In genomic region chr16:88811850-88812736, GRCh38 we compare ENCODE assay signal across 8 cellular contexts. TPM values are rescaled to one million over a fixed set of nuclear protein-coding genes. Genes with fewer than 3 reads are reported as not detected.
DNase-seq lines count a peak whose midpoint lies in the region; ATAC-seq and TF ChIP-seq lines count a peak whose summit lies in the region.

TSS of gene APRT (minus strand) at chr16:88811928. CDS start at chr16:88811899, 29 bp downstream.

- peaks cover 2% of the 10 kb centered on the region; the same call in 1 of the 2 replicates for H3K36me3 ChIP-seq in KMS-11 (ENCODE audit: insufficient read depth)
- H3K36me3 ChIP-seq in esophagus muscularis mucosa: peaks cover 0 to 28% (median 24%) of the 10 kb centered on the region in 4 donors

- WGBS in esophagus muscularis mucosa: 1% methylated on average over 5 of the region's 83 CpGs

- H3K9ac ChIP-seq in KMS-11: peak within 1 kb of the TSS; percentile 96

- TF ChIP-seq EP300 in esophagus muscularis mucosa (IDR thresholded peaks at IDR 0.05): no peak

- H3K4me3 ChIP-seq in KMS-11 (IDR thresholded peaks at IDR 0.05; ENCODE audit: insufficient read depth, low read depth, low read length) (no peak within 1 kb of the TSS), esophagus muscularis mucosa (peak within 1 kb of the TSS; percentile 77 to 90 (median 81))

- intact Hi-C loops in esophagus muscularis mucosa (cut with DNase I): loop anchor here (2.0 to 10.0 kb wide), 2 partner anchors 45 to 363 kb away; partner anchors contain the start of genes CDH15, GALNS and TRAPPC2L

- ATAC-seq in GM21737 (IDR thresholded peaks at IDR 0.05; ENCODE audit: unreplicated experiment): peak; percentile 65

- DNase-seq in DMS79 treated with DMSO at 0.1 percent for 48 hours (lab: John Stamatoyannopoulos, UW) (peak; percentile 61), esophagus muscularis mucosa (ENCODE audit: extremely low spot score) (peak; percentile 99), myocyte (ENCODE audit: low read depth) (peak; percentile 92)
- DNase-seq in activated T-cell treated with anti-CD3 and anti-CD28 coated beads, Interleukin-2, amount 50 U/mL, for 48 hours: peak; percentile 99 to 100
- peak; percentile 90 to 93 for DNase-seq in stimulated activated CD8-positive, alpha-beta memory T cell treated with anti-CD3 and anti-CD28 coated beads, Interleukin-7, amount 100 ng/mL, for 4 hours (ENCODE audit: low read depth in 2 of 2)

- H3K27me3 ChIP-seq in KMS-11 (ENCODE audit: insufficient read depth, low read depth): no peaks in the 10 kb centered on the region
- H3K27me3 ChIP-seq in esophagus muscularis mucosa: no peaks in the 10 kb centered on the region

- no peaks in the 10 kb centered on the region for H4K20me1 ChIP-seq in KMS-11 (ENCODE audit: insufficient read depth)

- H3K79me2 ChIP-seq in KMS-11 (ENCODE audit: insufficient read depth, low read depth): peaks cover 30% of the 10 kb centered on the region

- peak; percentile 33 for TF ChIP-seq POLR2A in esophagus muscularis mucosa (IDR thresholded peaks at IDR 0.05; ENCODE audit: low read depth)

- peak within 1 kb of the TSS; percentile 82 for H3K27ac ChIP-seq in KMS-11
- H3K27ac ChIP-seq in esophagus muscularis mucosa (replicated peaks in 1 of 4): peak within 1 kb of the TSS; percentile 86 to 97 (median 92)

- H2AFZ ChIP-seq in KMS-11 (ENCODE audit: low read depth): peak within 1 kb of the TSS; percentile 75

- peaks cover 26% of the 10 kb centered on the region for H3K4me1 ChIP-seq in KMS-11 (ENCODE audit: low read depth, poor library complexity, severe bottlenecking)
- peaks cover 26 to 45% (median 40%) of the 10 kb centered on the region in 4 donors for H3K4me1 ChIP-seq in esophagus muscularis mucosa

- peak within 1 kb of the TSS; percentile 94 for H3K4me2 ChIP-seq in KMS-11

- no peak for TF ChIP-seq CTCF in KMS-11 (conservative IDR thresholded peaks at IDR 0.05; ENCODE audit: low read depth, low read length)
- TF ChIP-seq CTCF in esophagus muscularis mucosa (IDR thresholded peaks at IDR 0.05): peak; percentile 20 to 44 (median 28)

- no peaks in the 10 kb centered on the region for H3K9me3 ChIP-seq in esophagus muscularis mucosa

TF ChIP-seq in PFSK-1, 5 proteins besides CTCF, POLR2A, EP300 and RAD21:
- peak in 1 of 2 experiments; percentile 46; a peak in 2 of 4 replicates for TF ChIP-seq REST (IDR thresholded peaks at IDR 0.05; ENCODE audit: insufficient read depth in 1 of 2, low read depth in 2 of 2, low read length in 2 of 2)
- TF ChIP-seq TAF1 (IDR thresholded peaks at IDR 0.05; ENCODE audit: borderline replicate concordance, insufficient read depth, low read length): peak; percentile 72; the same call in 1 of the 2 replicates
- TF ChIP-seq FOXP2 (optimal IDR thresholded peaks at IDR 0.05; ENCODE audit: borderline replicate concordance, extremely low read depth, extremely low read length, insufficient read depth): no peak
- peak; percentile 71 for TF ChIP-seq POLR2AphosphoS5 (IDR thresholded peaks at IDR 0.05; ENCODE audit: low read depth, low read length)
- TF ChIP-seq SIN3A (IDR thresholded peaks at IDR 0.05; ENCODE audit: borderline replicate concordance, insufficient read depth, low read length): no peak

RNA-seq across cellular contexts. Expression of gene APRT, which starts in this region (rescaled TPM):
- 373 TPM for polyA plus RNA-seq in PFSK-1 (2012; ENCODE audit: insufficient read length, low read depth)
- total RNA-seq in esophagus muscularis mucosa (100 to 1,000 TPM in 2 of 4 donors, 10 to 100 TPM in 2; 60.6 to 141 (median 98.6) TPM), myocyte (86.9 and 89.3 TPM in 2 replicates)
- polyA plus RNA-seq in myocyte (2012): 123 TPM
